In genomic region chr1:145990249-145991097, GRCh38 we compare ENCODE assay signal across 9 cellular contexts. TPM values are rescaled to one million over a fixed set of nuclear protein-coding genes. Genes with fewer than 3 reads are reported as not detected.
DNase-seq lines count a peak whose midpoint lies in the region; ATAC-seq and TF ChIP-seq lines count a peak whose summit lies in the region.
"Had no signal": no experiment of that assay in that cellular context is flagged by ENCODE, and none has a peak within 500 bp of the region (broad histone marks: within the 10 kb centered on the region; RNA-seq: fewer than 3 reads in every experiment).

No MANE protein-coding gene starts in this region.

- CTCF ChIA-PET in MCF 10A (lab: Yijun Ruan, JAX) = interaction anchor here (0.7 to 24.2 kb wide), 7 partner anchors 12 to 145 kb away, joined by 3 to 773 read pairs (median 6); partner anchors contain the start of genes ANKRD34A, HJV, LIX1L and NUDT17
- CTCF ChIA-PET in mammary epithelial cell (lab: Charles Lee; ENCODE audit: low non-redundant PET) = no interaction called here

- no peak for ATAC-seq in HG02759 (IDR thresholded peaks at IDR 0.05; ENCODE audit: unreplicated experiment)
- ATAC-seq in HG03521 (IDR thresholded peaks at IDR 0.05; ENCODE audit: unreplicated experiment) = no peak

- no peaks in the 10 kb centered on the region for H3K9me3 Mint-ChIP-seq in MCF 10A (ENCODE audit: unreplicated experiment)

- H3K9ac ChIP-seq in mammary epithelial cell (ENCODE audit: insufficient read depth, low read length) = no peak overlapping the region

- H3K27me3 ChIP-seq in mammary epithelial cell (ENCODE audit: insufficient read depth, low read length) = no peaks in the 10 kb centered on the region
- H3K27me3 ChIP-seq in breast epithelium = no peaks in the 10 kb centered on the region
- no peaks in the 10 kb centered on the region for H3K27me3 ChIP-seq in vagina

- peaks cover 20% of the 10 kb centered on the region for H3K36me3 ChIP-seq in mammary epithelial cell (ENCODE audit: insufficient read depth, low read length)
- H3K36me3 ChIP-seq in breast epithelium = peaks cover 19% of the 10 kb centered on the region
- H3K36me3 ChIP-seq in mesodermal cell (ENCODE audit: control insufficient read depth, insufficient read depth, low read length) = peaks cover 33% of the 10 kb centered on the region
- H3K36me3 ChIP-seq in vagina = peaks cover 19 to 36% of the 10 kb centered on the region in 2 donors

- H3K4me3 ChIP-seq in mammary epithelial cell (replicated peaks in 1 of 3; ENCODE audit: insufficient read depth in 1 of 3, low read depth in 2 of 3, low read length in 3 of 3) (no peak overlapping the region), breast epithelium (peak overlapping the region in 1 of 3 donors; percentile 81), mesodermal cell (ENCODE audit: extremely low read depth, insufficient read depth, low read length, poor library complexity, severe bottlenecking) (no peak overlapping the region), vagina (peak overlapping the region in 1 of 2 donors; percentile 83)

- H4K20me1 ChIP-seq in mammary epithelial cell (ENCODE audit: insufficient read depth, low read length) = no peaks in the 10 kb centered on the region

- intact Hi-C loops in MCF 10A (cut with micrococcal nuclease) (no loop called here), mammary epithelial cell (cut with micrococcal nuclease) (no loop called here), breast epithelium (cut with DNase I; ENCODE audit: low total_unique reads) (no loop called here), vagina (cut with DNase I) (no loop called here)

- no peak overlapping the region for H3K27ac ChIP-seq in mammary epithelial cell (ENCODE audit: insufficient read depth, low read depth, low read length)
- H3K27ac ChIP-seq in breast epithelium = peak overlapping the region; percentile 95 to 96
- peak overlapping the region; percentile 30 for H3K27ac ChIP-seq in mesodermal cell (ENCODE audit: low read depth, low read length, severe bottlenecking)
- H3K27ac ChIP-seq in vagina = peak overlapping the region; percentile 96

- H3K27me3 Mint-ChIP-seq in MCF 10A (ENCODE audit: insufficient read depth, unreplicated experiment) = no peaks in the 10 kb centered on the region

- TF ChIP-seq CTCF in MCF 10A (IDR thresholded peaks at IDR 0.05; ENCODE audit: unreplicated experiment) = no peak
- TF ChIP-seq CTCF in mammary epithelial cell (conservative IDR thresholded peaks at IDR 0.05 in 1 of 2, IDR thresholded peaks at IDR 0.05 in 1 of 2; ENCODE audit: extremely low read depth in 1 of 2, insufficient read depth in 1 of 2, low read depth in 1 of 2, low read length in 2 of 2) = no peak
- peak in 1 of 3 donors; percentile 6 for TF ChIP-seq CTCF in breast epithelium (IDR thresholded peaks at IDR 0.05)
- TF ChIP-seq CTCF in vagina (IDR thresholded peaks at IDR 0.05) = peak in 1 of 3 experiments; percentile 18

- DNase-seq in MCF 10A (ENCODE audit: unreplicated experiment) (peak; percentile 50), mammary epithelial cell (no peak), breast epithelium (ENCODE audit: low spot score in 2 of 2) (peak in 1 of 2 donors; percentile 45), vagina (ENCODE audit: extremely low spot score in 2 of 2) (peak in 1 of 2 donors; percentile 87)
- no peak for DNase-seq in stimulated activated CD4-positive, alpha-beta T cell treated with anti-CD3 and anti-CD28 coated beads, Interleukin-2, amount 100 ng/mL, for 48 hours
- DNase-seq: dermis blood vessel endothelial cell had no signal

- POLR2A ChIA-PET in MCF 10A (lab: Yijun Ruan, JAX) = interaction anchor here (0.6 to 28.8 kb wide), 13 partner anchors 4 to 166 kb away, joined by 3 to 1309 read pairs (median 7); partner anchors contain the start of genes ANKRD34A, LIX1L, PIAS3 and POLR3C

- peak overlapping the region; percentile 95 for H3K27ac Mint-ChIP-seq in MCF 10A (ENCODE audit: low read depth, unreplicated experiment)

- 96% methylated on average over 7 of the region's 7 CpGs for WGBS in mammary epithelial cell (ENCODE audit: low coverage, missing lambda C conversion rate)
- WGBS in mesodermal cell (ENCODE audit: insufficient coverage in 2 of 2), 2 experiments = 92 to 100% methylated on average over 2 to 4 of the region's 7 CpGs

- in situ Hi-C loops in mammary epithelial cell (cut with MboI; ENCODE audit: low sequenced_read_pairs in 2 of 2) = no loop called here

- H3K9me3 ChIP-seq in mammary epithelial cell (replicated peaks; ENCODE audit: insufficient read depth, low read length) (no peaks in the 10 kb centered on the region), breast epithelium (no peaks in the 10 kb centered on the region), mesodermal cell (ENCODE audit: control insufficient read depth, low read length) (no peaks in the 10 kb centered on the region), vagina (no peaks in the 10 kb centered on the region)

- BruUV-seq in MCF 10A (replicated peaks; lab: Mats Ljungman, UMichigan) = no TSS peak
- no TSS peak for BruUV-seq in mammary epithelial cell (replicated peaks; lab: Mats Ljungman, UMichigan)

- dilution Hi-C loops in mammary epithelial cell (cut with HindIII; ENCODE audit: low sequenced_read_pairs) = no loop called here

- peaks cover 74% of the 10 kb centered on the region for H3K36me3 Mint-ChIP-seq in MCF 10A (ENCODE audit: insufficient read depth, unreplicated experiment)

- TF ChIP-seq POLR2A in breast epithelium (IDR thresholded peaks at IDR 0.05) (no peak), vagina (IDR thresholded peaks at IDR 0.05) (no peak)

- H3K4me1 ChIP-seq in mammary epithelial cell (ENCODE audit: insufficient read depth, low read length) = peaks cover 27% of the 10 kb centered on the region
- H3K4me1 ChIP-seq in breast epithelium = peaks cover 0 to 9% of the 10 kb centered on the region in 2 donors
- H3K4me1 ChIP-seq in mesodermal cell (ENCODE audit: control insufficient read depth, insufficient read depth, low read length, poor library complexity, severe bottlenecking) = peaks cover 34% of the 10 kb centered on the region
- peaks cover 33% of the 10 kb centered on the region for H3K4me1 ChIP-seq in vagina

- H3K4me1 Mint-ChIP-seq in MCF 10A (ENCODE audit: insufficient read depth, unreplicated experiment) = peaks cover 25% of the 10 kb centered on the region

- no peak overlapping the region for H2AFZ ChIP-seq in mammary epithelial cell (ENCODE audit: low read depth, low read length)

- H3K79me2 ChIP-seq in mammary epithelial cell (ENCODE audit: insufficient read depth, low read length) = peaks cover 27% of the 10 kb centered on the region

- H3K4me2 ChIP-seq in mammary epithelial cell (ENCODE audit: insufficient read depth, low read depth, low read length) = no peak overlapping the region

- peak overlapping the region; percentile 89 for H3K4me3 Mint-ChIP-seq in MCF 10A (ENCODE audit: unreplicated experiment)

RNA-seq across cellular contexts. Expression of gene TXNIP, which starts 5.9 kb away (rescaled TPM):
- total RNA-seq in MCF 10A (2022) (576 and 599 TPM in 2 replicates), mammary epithelial cell (100 to 1,000 TPM in 1 of 2 donors, 10 to 100 TPM in 1; 92.8 to 355 TPM), breast epithelium (1,000 to 10,000 TPM; 2,506 to 3,955 (median 3,543) TPM), vagina (1,858 TPM)
- 56.2 TPM for polyA plus RNA-seq in mammary epithelial cell
- polyA minus RNA-seq in mammary epithelial cell = 73.1 TPM
- polyA plus RNA-seq in mesodermal cell (2013, experiment 1 of 2) = 144 TPM
- polyA plus RNA-seq in mesodermal cell (2013, experiment 2 of 2) = 135 TPM

RNA-seq across cellular contexts. Expression of gene POLR3GL, which starts 26.0 kb away (rescaled TPM):
- total RNA-seq in MCF 10A (2022) = 17.6 and 20.9 TPM in 2 replicates
- total RNA-seq in mammary epithelial cell = 10 to 100 TPM in 1 of 2 donors, 1 to 10 TPM in 1; 4.7 to 10.0 TPM
- polyA plus RNA-seq in mammary epithelial cell = 7.3 TPM
- polyA minus RNA-seq in mammary epithelial cell = 10.9 TPM
- 10 to 100 TPM; 18.0 to 32.8 (median 18.1) TPM for total RNA-seq in breast epithelium
- 28.8 TPM for polyA plus RNA-seq in mesodermal cell (2013, experiment 1 of 2)
- polyA plus RNA-seq in mesodermal cell (2013, experiment 2 of 2) = 30.3 TPM
- 15.0 TPM for total RNA-seq in vagina

RNA-seq across cellular contexts. Expression of gene ANKRD34A, which starts 26.1 kb away (rescaled TPM):
- total RNA-seq in MCF 10A (2022) (2.6 and 3.1 TPM in 2 replicates), mammary epithelial cell (1 to 10 TPM; 1.3 to 1.6 TPM), breast epithelium (under 1 TPM; 0.16 to 0.98 (median 0.59) TPM), vagina (1.7 TPM)
- polyA plus RNA-seq in mammary epithelial cell = 1.1 TPM
- 0.21 TPM for polyA minus RNA-seq in mammary epithelial cell
- polyA plus RNA-seq in mesodermal cell (2013, experiment 1 of 2) = 1.1 TPM
- 0.71 TPM for polyA plus RNA-seq in mesodermal cell (2013, experiment 2 of 2)

RNA-seq across cellular contexts. Expression of gene HJV, which starts 31.1 kb away (rescaled TPM):
- not detected in 2 replicates for total RNA-seq in MCF 10A (2022)
- total RNA-seq in mammary epithelial cell = not detected
- not detected for polyA plus RNA-seq in mammary epithelial cell
- not detected for polyA minus RNA-seq in mammary epithelial cell
- not detected for total RNA-seq in breast epithelium
- polyA plus RNA-seq in mesodermal cell (2013, experiment 1 of 2) = not detected
- not detected for polyA plus RNA-seq in mesodermal cell (2013, experiment 2 of 2)
- total RNA-seq in vagina = not detected
- total RNA-seq: dermis blood vessel endothelial cell had no signal

RNA-seq across cellular contexts. Expression of gene LIX1L, which starts 32.7 kb away (rescaled TPM):
- 40.1 and 42.1 TPM in 2 replicates for total RNA-seq in MCF 10A (2022)
- total RNA-seq in mammary epithelial cell = 10 to 100 TPM; 16.0 TPM
- 22.8 TPM for polyA plus RNA-seq in mammary epithelial cell
- polyA minus RNA-seq in mammary epithelial cell = 27.2 TPM
- total RNA-seq in breast epithelium = 10 to 100 TPM; 18.1 to 28.5 (median 21.8) TPM
- polyA plus RNA-seq in mesodermal cell (2013, experiment 1 of 2) = 35.9 TPM
- 30.4 TPM for polyA plus RNA-seq in mesodermal cell (2013, experiment 2 of 2)
- 25.0 TPM for total RNA-seq in vagina
